Comparison of ENCODE assay signal across 6 cellular contexts in the genomic region with DNA sequence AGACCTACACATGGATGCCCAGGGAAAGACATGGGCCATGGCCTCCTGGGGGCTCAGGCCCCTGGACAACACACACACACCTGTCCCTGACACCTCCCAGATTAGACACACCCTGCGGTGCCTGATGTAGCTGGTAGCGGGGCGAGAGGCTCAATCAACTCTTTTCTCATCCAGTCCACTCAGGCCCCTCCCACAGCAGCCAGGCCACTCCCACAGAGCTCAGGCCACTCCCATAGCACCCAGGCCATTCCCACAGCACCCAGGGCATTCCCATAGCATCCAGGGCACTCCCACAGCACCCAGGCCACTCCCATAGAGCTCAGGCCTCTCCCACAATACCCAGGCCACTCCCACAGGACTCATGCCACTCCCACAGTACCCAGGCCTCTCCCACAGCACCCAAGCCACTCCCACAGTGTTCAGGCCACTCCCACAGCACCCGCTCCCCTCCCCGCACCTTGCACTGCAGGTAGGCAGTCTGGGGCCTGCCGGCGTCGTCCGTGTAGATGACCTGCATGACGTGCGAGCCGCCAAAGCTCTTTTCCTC. TPM values are rescaled to one million over a fixed set of nuclear protein-coding genes. Genes with fewer than 3 reads are reported as not detected.
DNase-seq lines count a peak whose midpoint lies in the region; ATAC-seq, FAIRE-seq and TF ChIP-seq lines count a peak whose summit lies in the region.
"Not testable (repeated sequence)": the region's sequence is repeated elsewhere in the genome, so short reads cannot be mapped to it uniquely, and the experiment has no call there.

No MANE protein-coding gene starts in this region.

- TF ChIP-seq RAD21 in A549 (conservative IDR thresholded peaks at IDR 0.05 in 1 of 2, IDR thresholded peaks at IDR 0.05 in 1 of 2): not testable (repeated sequence)

- H2AFZ ChIP-seq in endothelial cell of umbilical vein (ENCODE audit: low read depth, low read length): not testable (repeated sequence)

- TF ChIP-seq POLR2A in A549 (IDR thresholded peaks at IDR 0.05; ENCODE audit: low read length); endothelial cell of umbilical vein (IDR thresholded peaks at IDR 0.05; ENCODE audit: low read depth, low read length): not testable (repeated sequence)

- H3K27ac ChIP-seq in A549; endothelial cell of umbilical vein (ENCODE audit: insufficient read depth, low read depth, low read length): not testable (repeated sequence)

- CTCF ChIA-PET in A549 (lab: Yijun Ruan, JAX); activated CD8-positive, alpha-beta T cell treated with anti-CD3 and anti-CD28 coated beads for 36 hours (lab: Charles Lee); endothelial cell of umbilical vein (lab: Charles Lee): not testable (repeated sequence)

- not testable (repeated sequence) for H3K36me3 Mint-ChIP-seq in activated CD8-positive, alpha-beta T cell treated with anti-CD3 and anti-CD28 coated beads for 36 hours (ENCODE audit: low read depth)

- dilution Hi-C loops in endothelial cell of umbilical vein (cut with MboI; ENCODE audit: extremely low pct_ligation_motif_present, low sequenced_read_pairs): not testable (repeated sequence)

- not testable (repeated sequence) for H3K9me3 ChIP-seq in A549; endothelial cell of umbilical vein (replicated peaks; ENCODE audit: control insufficient read depth, insufficient read depth, low read length)

- not testable (repeated sequence) for H3K27ac Mint-ChIP-seq in activated CD8-positive, alpha-beta T cell treated with anti-CD3 and anti-CD28 coated beads for 36 hours

- TF ChIP-seq CTCF in A549 (IDR thresholded peaks at IDR 0.05); activated CD8-positive, alpha-beta T cell treated with anti-CD3 and anti-CD28 coated beads for 36 hours (IDR thresholded peaks at IDR 0.05); endothelial cell of umbilical vein (IDR thresholded peaks at IDR 0.05; ENCODE audit: extremely low read depth in 1 of 2, insufficient read depth in 1 of 2, low read depth in 1 of 2, low read length in 2 of 2): not testable (repeated sequence)

- H3K9ac ChIP-seq in endothelial cell of umbilical vein (replicated peaks; ENCODE audit: extremely low read depth, insufficient read depth, low read length): not testable (repeated sequence)

- POLR2A ChIA-PET in A549 (lab: Yijun Ruan, JAX); activated CD8-positive, alpha-beta T cell treated with anti-CD3 and anti-CD28 coated beads for 36 hours (lab: Charles Lee); endothelial cell of umbilical vein (lab: Charles Lee): not testable (repeated sequence)

- not testable (repeated sequence) for H3K4me3 Mint-ChIP-seq in activated CD8-positive, alpha-beta T cell treated with anti-CD3 and anti-CD28 coated beads for 36 hours

- H3K4me1 Mint-ChIP-seq in activated CD8-positive, alpha-beta T cell treated with anti-CD3 and anti-CD28 coated beads for 36 hours (ENCODE audit: low read depth): not testable (repeated sequence)

- WGBS in A549 (ENCODE audit: missing lambda C conversion rate): 81% methylated on average over 3 of the region's 12 CpGs

- H3K9me1 ChIP-seq in endothelial cell of umbilical vein (replicated peaks; ENCODE audit: control insufficient read depth, extremely low read depth, insufficient read depth, low read length): not testable (repeated sequence)

- not testable (repeated sequence) for BruUV-seq in endothelial cell of umbilical vein (replicated peaks; lab: Mats Ljungman, UMichigan)

- not testable (repeated sequence) for H3K4me2 ChIP-seq in A549; endothelial cell of umbilical vein (ENCODE audit: insufficient read depth, low read length)

- not testable (repeated sequence) for H3K27me3 Mint-ChIP-seq in activated CD8-positive, alpha-beta T cell treated with anti-CD3 and anti-CD28 coated beads for 36 hours

- H3K4me1 ChIP-seq in A549; endothelial cell of umbilical vein (ENCODE audit: control insufficient read depth, extremely low read depth, insufficient read depth, low read length): not testable (repeated sequence)

- DNase-seq in A549 (ENCODE audit: low read depth in 1 of 2, low spot score in 1 of 2); endothelial cell of umbilical vein (ENCODE audit: low read depth, low spot score): not testable (repeated sequence)
- DNase-seq in activated CD8-positive, alpha-beta T cell treated with anti-CD3 and anti-CD28 coated beads for 36 hours: peak; percentile 91
- peak; percentile 78 for DNase-seq in posterior vena cava (ENCODE audit: low spot score)

- ATAC-seq in A549: peak; percentile 66 to 93
- peak; percentile 41 for ATAC-seq in GM21528 (IDR thresholded peaks at IDR 0.05; ENCODE audit: low FRiP score, unreplicated experiment)
- peak; percentile 34 for ATAC-seq in HG03342 (IDR thresholded peaks at IDR 0.05; ENCODE audit: unreplicated experiment)
- ATAC-seq in activated CD8-positive, alpha-beta T cell treated with anti-CD3 and anti-CD28 coated beads for 36 hours: peak; percentile 70

- H3K36me3 ChIP-seq in endothelial cell of umbilical vein (ENCODE audit: control insufficient read depth in 2 of 2, extremely low read depth in 1 of 2, insufficient read depth in 2 of 2, low read length in 2 of 2): not testable (repeated sequence)

- not testable (repeated sequence) for H3K79me2 ChIP-seq in endothelial cell of umbilical vein (ENCODE audit: control insufficient read depth, insufficient read depth, low read length)

- not testable (repeated sequence) for H3K9me3 Mint-ChIP-seq in activated CD8-positive, alpha-beta T cell treated with anti-CD3 and anti-CD28 coated beads for 36 hours

- not testable (repeated sequence) for FAIRE-seq in A549 (lab: Jason Lieb, UNC)
- FAIRE-seq in endothelial cell of umbilical vein (lab: Jason Lieb, UNC): peak; percentile 87

- TF ChIP-seq EP300 in A549 (IDR thresholded peaks at IDR 0.05): not testable (repeated sequence)

- H3K4me3 ChIP-seq in A549; endothelial cell of umbilical vein (replicated peaks in 1 of 3; ENCODE audit: insufficient read depth in 1 of 3, low read depth in 1 of 3, low read length in 3 of 3): not testable (repeated sequence)

- intact Hi-C loops in activated CD8-positive, alpha-beta T cell treated with anti-CD3 and anti-CD28 coated beads for 36 hours (cut with micrococcal nuclease); endothelial cell of umbilical vein (cut with micrococcal nuclease); posterior vena cava (cut with DNase I): not testable (repeated sequence)

- not testable (repeated sequence) for H3K27me3 ChIP-seq in endothelial cell of umbilical vein (ENCODE audit: control insufficient read depth in 2 of 2, insufficient read depth in 2 of 2, low read length in 2 of 2)

- H4K20me1 ChIP-seq in endothelial cell of umbilical vein (replicated peaks; ENCODE audit: control insufficient read depth, extremely low read depth, insufficient read depth, low read length): not testable (repeated sequence)

RNA-seq across cellular contexts. Expression of a gene that starts 11.9 kb away (rescaled TPM):
- 70.5 and 99.0 TPM in 2 replicates for polyA plus RNA-seq in A549 (2011; rRNA removed)
- 189 and 192 TPM in 2 replicates for polyA plus RNA-seq in A549 (2012; cell fraction: cytosol; rRNA removed)
- polyA plus RNA-seq in A549 (2012; cell fraction: nucleus; rRNA removed): 60.3 and 62.3 TPM in 2 replicates
- 101 to 107 TPM (median 104 TPM) in 3 replicates for polyA plus RNA-seq in A549 (2017; fragmentation: RNase III; extraction: RNeasy Plus Mini Kit Qiagen cat#74134 plus additional on column Dnase treatment)
- 25.1 and 34.7 TPM in 2 replicates for polyA minus RNA-seq in A549 (2011; rRNA and poly(A)+ RNA removed)
- total RNA-seq in activated CD8-positive, alpha-beta T cell treated with anti-CD3 and anti-CD28 coated beads for 36 hours: 10 to 100 TPM; 49.1 to 54.7 TPM
- 48.7 and 48.9 TPM in 2 replicates for total RNA-seq in endothelial cell of umbilical vein
- polyA plus RNA-seq in endothelial cell of umbilical vein: 93.6 and 114 TPM in 2 replicates
- polyA plus RNA-seq in endothelial cell of umbilical vein (2011; cell fraction: cytosol; rRNA removed): 65.0 and 94.8 TPM in 2 replicates
- 28.0 and 35.7 TPM in 2 replicates for polyA plus RNA-seq in endothelial cell of umbilical vein (2011; cell fraction: nucleus; rRNA removed)
- polyA plus RNA-seq in endothelial cell of umbilical vein (2012): 74.2 and 80.3 TPM in 2 replicates
- 17.4 and 22.2 TPM in 2 replicates for polyA minus RNA-seq in endothelial cell of umbilical vein
- polyA minus RNA-seq in endothelial cell of umbilical vein (2011; cell fraction: cytosol; rRNA and poly(A)+ RNA removed): 27.9 TPM
- 20.2 and 35.8 TPM in 2 replicates for polyA minus RNA-seq in endothelial cell of umbilical vein (2011; cell fraction: nucleus; rRNA and poly(A)+ RNA removed)
- total RNA-seq in posterior vena cava: 10 to 100 TPM; 35.0 to 40.3 TPM

RNA-seq across cellular contexts. Expression of a gene that starts 25.8 kb away (rescaled TPM):
- polyA plus RNA-seq in A549 (2011; rRNA removed): 10.7 and 14.9 TPM in 2 replicates
- polyA plus RNA-seq in A549 (2012; cell fraction: cytosol; rRNA removed): 28.4 and 34.9 TPM in 2 replicates
- 50.8 and 67.2 TPM in 2 replicates for polyA plus RNA-seq in A549 (2012; cell fraction: nucleus; rRNA removed)
- polyA plus RNA-seq in A549 (2017; fragmentation: RNase III; extraction: RNeasy Plus Mini Kit Qiagen cat#74134 plus additional on column Dnase treatment): 26.3 to 28.7 TPM (median 28.1 TPM) in 3 replicates
- polyA minus RNA-seq in A549 (2011; rRNA and poly(A)+ RNA removed): 17.9 TPM in 2 replicates
- total RNA-seq in activated CD8-positive, alpha-beta T cell treated with anti-CD3 and anti-CD28 coated beads for 36 hours: 10 to 100 TPM; 12.3 to 12.7 TPM
- 22.7 and 25.3 TPM in 2 replicates for total RNA-seq in endothelial cell of umbilical vein
- 21.7 and 25.4 TPM in 2 replicates for polyA plus RNA-seq in endothelial cell of umbilical vein
- 17.0 and 21.5 TPM in 2 replicates for polyA plus RNA-seq in endothelial cell of umbilical vein (2011; cell fraction: cytosol; rRNA removed)
- polyA plus RNA-seq in endothelial cell of umbilical vein (2011; cell fraction: nucleus; rRNA removed): 28.6 and 32.3 TPM in 2 replicates
- 12.2 and 12.8 TPM in 2 replicates for polyA plus RNA-seq in endothelial cell of umbilical vein (2012)
- 10.4 and 12.3 TPM in 2 replicates for polyA minus RNA-seq in endothelial cell of umbilical vein
- polyA minus RNA-seq in endothelial cell of umbilical vein (2011; cell fraction: cytosol; rRNA and poly(A)+ RNA removed): 18.0 TPM
- polyA minus RNA-seq in endothelial cell of umbilical vein (2011; cell fraction: nucleus; rRNA and poly(A)+ RNA removed): 6.4 and 9.2 TPM in 2 replicates
- total RNA-seq in posterior vena cava: 1 to 10 TPM; 6.6 to 9.2 TPM

RNA-seq across cellular contexts. Expression of a gene that starts 25.9 kb away (rescaled TPM):
- 3.1 and 4.0 TPM in 2 replicates for polyA plus RNA-seq in A549 (2011; rRNA removed)
- 8.9 and 11.9 TPM in 2 replicates for polyA plus RNA-seq in A549 (2012; cell fraction: cytosol; rRNA removed)
- 6.6 and 7.0 TPM in 2 replicates for polyA plus RNA-seq in A549 (2012; cell fraction: nucleus; rRNA removed)
- 7.9 to 8.8 TPM (median 8.2 TPM) in 3 replicates for polyA plus RNA-seq in A549 (2017; fragmentation: RNase III; extraction: RNeasy Plus Mini Kit Qiagen cat#74134 plus additional on column Dnase treatment)
- polyA minus RNA-seq in A549 (2011; rRNA and poly(A)+ RNA removed): 2.3 and 2.5 TPM in 2 replicates
- 1 to 10 TPM; 6.0 to 6.9 TPM for total RNA-seq in activated CD8-positive, alpha-beta T cell treated with anti-CD3 and anti-CD28 coated beads for 36 hours
- 9.9 and 10.8 TPM in 2 replicates for total RNA-seq in endothelial cell of umbilical vein
- polyA plus RNA-seq in endothelial cell of umbilical vein: 5.3 and 7.8 TPM in 2 replicates
- 5.7 and 6.2 TPM in 2 replicates for polyA plus RNA-seq in endothelial cell of umbilical vein (2011; cell fraction: cytosol; rRNA removed)
- polyA plus RNA-seq in endothelial cell of umbilical vein (2011; cell fraction: nucleus; rRNA removed): 2.1 and 2.5 TPM in 2 replicates
- polyA plus RNA-seq in endothelial cell of umbilical vein (2012): 4.3 and 4.8 TPM in 2 replicates
- polyA minus RNA-seq in endothelial cell of umbilical vein: 1.7 and 2.5 TPM in 2 replicates
- polyA minus RNA-seq in endothelial cell of umbilical vein (2011; cell fraction: cytosol; rRNA and poly(A)+ RNA removed): 3.8 TPM
- polyA minus RNA-seq in endothelial cell of umbilical vein (2011; cell fraction: nucleus; rRNA and poly(A)+ RNA removed): 1.6 and 1.9 TPM in 2 replicates
- 1 to 10 TPM; 6.4 to 6.8 TPM for total RNA-seq in posterior vena cava

RNA-seq across cellular contexts. Expression of a gene that starts 27.0 kb away (rescaled TPM):
- polyA plus RNA-seq in A549 (2011; rRNA removed) (0.83 and 0.93 TPM in 2 replicates), A549 (2017; fragmentation: RNase III; extraction: RNeasy Plus Mini Kit Qiagen cat#74134 plus additional on column Dnase treatment) (1.4 to 1.5 TPM (median 1.4 TPM) in 3 replicates), endothelial cell of umbilical vein (3.2 and 4.7 TPM in 2 replicates)
- 0.65 and 1.0 TPM in 2 replicates for polyA plus RNA-seq in A549 (2012; cell fraction: cytosol; rRNA removed)
- 3.7 and 4.5 TPM in 2 replicates for polyA plus RNA-seq in A549 (2012; cell fraction: nucleus; rRNA removed)
- polyA minus RNA-seq in A549 (2011; rRNA and poly(A)+ RNA removed): 0.87 and 1.3 TPM in 2 replicates
- 10 to 100 TPM; 26.0 to 31.3 TPM for total RNA-seq in activated CD8-positive, alpha-beta T cell treated with anti-CD3 and anti-CD28 coated beads for 36 hours
- total RNA-seq in endothelial cell of umbilical vein (5.8 and 9.8 TPM in 2 replicates), posterior vena cava (10 to 100 TPM; 12.1 to 17.6 TPM)
- polyA plus RNA-seq in endothelial cell of umbilical vein (2011; cell fraction: cytosol; rRNA removed): 2.3 and 3.8 TPM in 2 replicates
- polyA plus RNA-seq in endothelial cell of umbilical vein (2011; cell fraction: nucleus; rRNA removed): 9.7 and 11.5 TPM in 2 replicates
- polyA plus RNA-seq in endothelial cell of umbilical vein (2012): 4.8 and 9.8 TPM in 2 replicates
- 4.2 and 4.5 TPM in 2 replicates for polyA minus RNA-seq in endothelial cell of umbilical vein
- polyA minus RNA-seq in endothelial cell of umbilical vein (2011; cell fraction: cytosol; rRNA and poly(A)+ RNA removed): 2.8 TPM
- 2.3 and 4.6 TPM in 2 replicates for polyA minus RNA-seq in endothelial cell of umbilical vein (2011; cell fraction: nucleus; rRNA and poly(A)+ RNA removed)

RNA-seq across cellular contexts. Expression of a gene that starts 52.9 kb away (rescaled TPM):
- polyA plus RNA-seq in A549 (2011; rRNA removed) (1.4 and 1.7 TPM in 2 replicates), A549 (2017; fragmentation: RNase III; extraction: RNeasy Plus Mini Kit Qiagen cat#74134 plus additional on column Dnase treatment) (3.3 to 3.9 TPM (median 3.7 TPM) in 3 replicates), endothelial cell of umbilical vein (18.2 and 35.4 TPM in 2 replicates)
- 4.9 and 6.1 TPM in 2 replicates for polyA plus RNA-seq in A549 (2012; cell fraction: cytosol; rRNA removed)
- 110 and 148 TPM in 2 replicates for polyA plus RNA-seq in A549 (2012; cell fraction: nucleus; rRNA removed)
- 2.1 and 3.9 TPM in 2 replicates for polyA minus RNA-seq in A549 (2011; rRNA and poly(A)+ RNA removed)
- total RNA-seq in activated CD8-positive, alpha-beta T cell treated with anti-CD3 and anti-CD28 coated beads for 36 hours: 10 to 100 TPM; 21.4 to 22.3 TPM
- total RNA-seq in endothelial cell of umbilical vein (29.8 and 30.6 TPM in 2 replicates), posterior vena cava (10 to 100 TPM in 1 of 2 donors, 1 to 10 TPM in 1; 9.8 to 13.7 TPM)
- 3.8 and 8.5 TPM in 2 replicates for polyA plus RNA-seq in endothelial cell of umbilical vein (2011; cell fraction: cytosol; rRNA removed)
- polyA plus RNA-seq in endothelial cell of umbilical vein (2011; cell fraction: nucleus; rRNA removed): 102 and 131 TPM in 2 replicates
- 2.1 and 3.7 TPM in 2 replicates for polyA plus RNA-seq in endothelial cell of umbilical vein (2012)
- polyA minus RNA-seq in endothelial cell of umbilical vein: 16.1 and 20.9 TPM in 2 replicates
- polyA minus RNA-seq in endothelial cell of umbilical vein (2011; cell fraction: cytosol; rRNA and poly(A)+ RNA removed): 2.2 TPM
- 33.6 and 35.9 TPM in 2 replicates for polyA minus RNA-seq in endothelial cell of umbilical vein (2011; cell fraction: nucleus; rRNA and poly(A)+ RNA removed)
